In the genomic region with DNA sequence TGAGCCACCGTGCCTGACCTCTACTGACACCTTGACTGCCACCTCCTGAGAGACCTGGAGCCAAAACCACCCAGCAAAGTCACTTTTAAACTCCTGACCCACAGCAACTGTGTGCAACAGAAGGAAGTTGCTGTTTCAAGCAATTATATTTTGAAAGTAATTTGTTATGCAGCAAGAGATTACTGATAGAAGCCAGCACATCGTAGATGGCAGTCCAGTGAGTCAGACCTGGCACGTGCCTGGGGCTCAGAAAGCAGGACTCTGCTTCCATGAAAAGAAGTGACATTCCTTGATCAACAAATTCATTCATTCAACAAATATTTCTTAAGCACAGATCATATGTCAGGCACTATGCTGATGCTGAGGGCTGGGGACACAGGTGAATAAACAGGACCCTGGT, we compare ENCODE assay signal across 14 cellular contexts. TPM values are rescaled to one million over a fixed set of nuclear protein-coding genes. Genes with fewer than 3 reads are reported as not detected.
A peak's percentile ranks its signal among the peaks of the same experiment; 100 is the strongest.
DNase-seq lines count a peak whose midpoint lies in the region; ATAC-seq, FAIRE-seq and TF ChIP-seq lines count a peak whose summit lies in the region.
"Had no signal": no experiment of that assay in that cellular context is flagged by ENCODE, and none has a peak within 500 bp of the region (broad histone marks: within the 10 kb centered on the region; RNA-seq: fewer than 3 reads in every experiment).

No MANE protein-coding gene starts in this region.

- CTCF ChIA-PET in GM12878 (lab: Yijun Ruan, JAX) = interaction anchor here (1.6 to 1.7 kb wide), 2 partner anchors 31 to 84 kb away, joined by 5 to 11 read pairs; no protein-coding TSS in a partner anchor

- in situ Hi-C loops in GM12878 (cut with MboI) = no loop called here

- H3K27ac ChIP-seq in GM12878 (ENCODE audit: control insufficient read depth, insufficient read depth) = no peak overlapping the region
- H3K27ac ChIP-seq: HL-60 had no signal

- intact Hi-C loops in GM12878 (cut with micrococcal nuclease; ENCODE audit: unreplicated experiment) = no loop called here

- no peaks in the 10 kb centered on the region for H4K20me1 ChIP-seq in GM12878 (ENCODE audit: control insufficient read depth, insufficient read depth)

- H3K9me3 ChIP-seq in GM12878 (replicated peaks; ENCODE audit: control insufficient read depth, insufficient read depth, low read length) = no peaks in the 10 kb centered on the region

- no peak overlapping the region for H3K9ac ChIP-seq in GM12878 (ENCODE audit: control insufficient read depth, insufficient read depth, low read length)

- RAD21 ChIA-PET in GM12878 (lab: Charles Lee; ENCODE audit: unreplicated experiment) = interaction anchor here (1.5 kb wide), 1 partner anchor 23 kb away, joined by 3 read pairs; no protein-coding TSS in a partner anchor

- no peak for TF ChIP-seq POLR2A in GM12878 (IDR thresholded peaks at IDR 0.05; ENCODE audit: low read depth, low read length)

- no peak overlapping the region for H3K4me3 ChIP-seq in GM12878

- SMC1A ChIA-PET in GM12878 (lab: Charles Lee; ENCODE audit: uncharacterized antibody, unreplicated experiment) = interaction anchor here (0.8 kb wide), 1 partner anchor 26 kb away, joined by 4 read pairs; no protein-coding TSS in a partner anchor

- DNase-seq in A172 (ENCODE audit: low spot score) = peak; percentile 81
- peak; percentile 60 for DNase-seq in HTR-8/SVneo (ENCODE audit: insufficient read length, low spot score)
- no peak for DNase-seq in GM12878 (ENCODE audit: low read depth, low spot score)
- DNase-seq in iris pigment epithelial cell (ENCODE audit: low read depth) = peak; percentile 59
- no peak for DNase-seq in NCI-H1417 treated with DMSO at 0.1 percent for 48 hours (lab: John Stamatoyannopoulos, UW)
- no peak for DNase-seq in NCI-H146 treated with DMSO at 0.1 percent for 48 hours (lab: John Stamatoyannopoulos, UW; ENCODE audit: unreplicated experiment)
- DNase-seq: activated CD4-positive, alpha-beta T cell treated with anti-CD3 and anti-CD28 coated beads for 36 hours; activated effector memory CD4-positive, alpha-beta T cell treated with anti-CD3 and anti-CD28 coated beads, Interleukin-2, amount 50 U/mL, for 16 hours; NCI-H1105 treated with DMSO at 0.1 percent for 48 hours; substantia nigra had no signal

- TF ChIP-seq CTCF in GM12878 (IDR thresholded peaks at IDR 0.05 in 2 of 3, conservative IDR thresholded peaks at IDR 0.05 in 1 of 3; ENCODE audit: control insufficient read depth in 2 of 3, extremely low read depth in 1 of 3, insufficient read depth in 1 of 3, low read depth in 3 of 3, low read length in 3 of 3) = no peak

- no peak overlapping the region for H2AFZ ChIP-seq in GM12878 (ENCODE audit: control insufficient read depth, low read depth, low read length)

- no peak for TF ChIP-seq EP300 in GM12878 (IDR thresholded peaks at IDR 0.05; ENCODE audit: borderline replicate concordance in 1 of 2, control insufficient read depth in 1 of 2, low read depth in 2 of 2, low read length in 2 of 2)

- no peaks in the 10 kb centered on the region for H3K79me2 ChIP-seq in GM12878 (ENCODE audit: control insufficient read depth, insufficient read depth, low read length)

- no peaks in the 10 kb centered on the region for H3K4me1 ChIP-seq in GM12878 (ENCODE audit: control insufficient read depth, insufficient read depth, low read length)

- TF ChIP-seq RAD21 in GM12878 (IDR thresholded peaks at IDR 0.05; ENCODE audit: insufficient read depth, low read depth, low read length) = no peak

- ATAC-seq in GM12878 = no peak
- ATAC-seq in HG03460 (IDR thresholded peaks at IDR 0.05; ENCODE audit: unreplicated experiment) = no peak
- ATAC-seq in HG02798 (IDR thresholded peaks at IDR 0.05; ENCODE audit: poor library complexity, unreplicated experiment) = no peak
- ATAC-seq: activated CD4-positive, alpha-beta T cell treated with anti-CD3 and anti-CD28 coated beads for 36 hours had no signal

- BruUV-seq in GM12878 (replicated peaks; lab: Mats Ljungman, UMichigan) = no TSS peak

- no peaks in the 10 kb centered on the region for H3K36me3 ChIP-seq in GM12878 (ENCODE audit: control insufficient read depth in 2 of 2, insufficient read depth in 2 of 2, low read length in 1 of 2)

- FAIRE-seq in HTR-8/SVneo (lab: Jason Lieb, UNC) (peak; percentile 69), GM12878 (lab: Jason Lieb, UNC) (no peak)
- FAIRE-seq: GM18507 had no signal

- peaks cover 0 to under 1% of the 10 kb centered on the region in 2 experiments; a peak in 2 of 4 replicates for H3K27me3 ChIP-seq in GM12878 (replicated peaks in 1 of 2; ENCODE audit: control insufficient read depth in 2 of 2, insufficient read depth in 2 of 2, low read length in 1 of 2)

- WGBS in GM12878 (ENCODE audit: insufficient coverage, insufficient replicate concordance, low lambda C conversion rate, missing lambda C conversion rate) = 13% methylated on average over 3 of the region's 3 CpGs

- POLR2A ChIA-PET in GM12878 (lab: Charles Lee) = interaction anchor here (1.0 kb wide), 1 partner anchor 39 kb away, joined by 6 read pairs; no protein-coding TSS in a partner anchor

- H3K4me2 ChIP-seq in GM12878 (ENCODE audit: control insufficient read depth, insufficient read depth) = no peak overlapping the region

TF ChIP-seq in GM12878, 131 proteins besides CTCF, POLR2A, EP300 and RAD21:
- TF ChIP-seq, protein P1, sequence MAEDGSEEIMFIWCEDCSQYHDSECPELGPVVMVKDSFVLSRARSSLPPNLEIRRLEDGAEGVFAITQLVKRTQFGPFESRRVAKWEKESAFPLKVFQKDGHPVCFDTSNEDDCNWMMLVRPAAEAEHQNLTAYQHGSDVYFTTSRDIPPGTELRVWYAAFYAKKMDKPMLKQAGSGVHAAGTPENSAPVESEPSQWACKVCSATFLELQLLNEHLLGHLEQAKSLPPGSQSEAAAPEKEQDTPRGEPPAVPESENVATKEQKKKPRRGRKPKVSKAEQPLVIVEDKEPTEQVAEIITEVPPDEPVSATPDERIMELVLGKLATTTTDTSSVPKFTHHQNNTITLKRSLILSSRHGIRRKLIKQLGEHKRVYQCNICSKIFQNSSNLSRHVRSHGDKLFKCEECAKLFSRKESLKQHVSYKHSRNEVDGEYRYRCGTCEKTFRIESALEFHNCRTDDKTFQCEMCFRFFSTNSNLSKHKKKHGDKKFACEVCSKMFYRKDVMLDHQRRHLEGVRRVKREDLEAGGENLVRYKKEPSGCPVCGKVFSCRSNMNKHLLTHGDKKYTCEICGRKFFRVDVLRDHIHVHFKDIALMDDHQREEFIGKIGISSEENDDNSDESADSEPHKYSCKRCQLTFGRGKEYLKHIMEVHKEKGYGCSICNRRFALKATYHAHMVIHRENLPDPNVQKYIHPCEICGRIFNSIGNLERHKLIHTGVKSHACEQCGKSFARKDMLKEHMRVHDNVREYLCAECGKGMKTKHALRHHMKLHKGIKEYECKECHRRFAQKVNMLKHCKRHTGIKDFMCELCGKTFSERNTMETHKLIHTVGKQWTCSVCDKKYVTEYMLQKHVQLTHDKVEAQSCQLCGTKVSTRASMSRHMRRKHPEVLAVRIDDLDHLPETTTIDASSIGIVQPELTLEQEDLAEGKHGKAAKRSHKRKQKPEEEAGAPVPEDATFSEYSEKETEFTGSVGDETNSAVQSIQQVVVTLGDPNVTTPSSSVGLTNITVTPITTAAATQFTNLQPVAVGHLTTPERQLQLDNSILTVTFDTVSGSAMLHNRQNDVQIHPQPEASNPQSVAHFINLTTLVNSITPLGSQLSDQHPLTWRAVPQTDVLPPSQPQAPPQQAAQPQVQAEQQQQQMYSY (CRISPR knock-in tag; IDR thresholded peaks at IDR 0.05) = no peak
- TF ChIP-seq BHLHE40 (IDR thresholded peaks at IDR 0.05; ENCODE audit: borderline replicate concordance in 1 of 2, low read depth in 2 of 2, low read length in 1 of 2) (peak; percentile 45 to 79; a peak in 3 of 4 replicates), NFYA (IDR thresholded peaks at IDR 0.05; ENCODE audit: borderline replicate concordance, low read depth, low read length) (no peak), NBN (IDR thresholded peaks at IDR 0.05) (no peak)

RNA-seq across cellular contexts. Expression of a gene that starts 5.7 kb away (rescaled TPM):
- total RNA-seq in A172 (2014; rRNA removed; shearing (Covaris generic)) = 132 and 171 TPM in 2 replicates
- total RNA-seq in GM12878 (2013; cell fraction: nucleolus; rRNA removed) = 2.2 and 2.5 TPM in 2 replicates
- total RNA-seq in GM12878 (2014; rRNA removed) (1.9 and 2.2 TPM in 2 replicates), GM12878 (2014; rRNA removed; fragmentation: Illumina TruSeq; extraction: Trizol) (0.74 and 0.81 TPM in 2 replicates), GM12878 (2021) (2.0 and 2.2 TPM in 2 replicates)
- polyA plus RNA-seq in GM12878 (2011; ENCODE audit: low read depth) = 0.13 TPM
- polyA plus RNA-seq in GM12878 (2011; rRNA removed) (0.06 and 0.15 TPM in 2 replicates), GM12878 (2014; fragmentation: Illumina TruSeq; extraction: Trizol) (0.10 and 0.25 TPM in 2 replicates), GM12878 (2014; fragmentation: Nextera tagmentation; extraction: Ambion mirVana) (under 1 TPM; 0.02 to 0.03 TPM), GM12878 (2014; rRNA removed) (0.96 and 1.3 TPM in 2 replicates), GM12878 (2016; fragmentation: Nextera tagmentation; extraction: Ambion mirVana) (under 1 TPM; 0.72 to 0.95 TPM)
- 0.18 and 0.27 TPM in 2 replicates for polyA plus RNA-seq in GM12878 (2011; cell fraction: cytosol; rRNA removed)
- polyA plus RNA-seq in GM12878 (2011; cell fraction: nucleus; rRNA removed) = 1.2 and 1.3 TPM in 2 replicates
- 0.46 and 0.49 TPM in 2 replicates for polyA plus RNA-seq in GM12878 (2012)
- polyA minus RNA-seq in GM12878 (2011; rRNA and poly(A)+ RNA removed) = 0.37 and 0.82 TPM in 2 replicates
- polyA minus RNA-seq in GM12878 (2011; cell fraction: cytosol; rRNA and poly(A)+ RNA removed) = 0.67 and 0.73 TPM in 2 replicates
- 0.73 and 1.2 TPM in 2 replicates for polyA minus RNA-seq in GM12878 (2011; cell fraction: nucleus; rRNA and poly(A)+ RNA removed)
- total RNA-seq: activated CD4-positive, alpha-beta T cell treated with anti-CD3 and anti-CD28 coated beads for 36 hours had no signal

Comparison
In these comparisons a context has a peak if more than half of its experiments do, and no peak if none do; other contexts are left out.
1. DNase-seq: peak in A172 (single experiment), HTR-8/SVneo (single experiment) and iris pigment epithelial cell (single experiment); none in GM12878 (single experiment), NCI-H1417 treated with DMSO at 0.1 percent for 48 hours (single experiment) and NCI-H146 treated with DMSO at 0.1 percent for 48 hours (single experiment).
2. RNA of a gene that starts 5.7 kb away (total RNA-seq): 132 to 171 TPM in A172; 0.74 to 2.5 TPM in GM12878; every median in the first group is over 10 times any median in the second.